In genomic region chr10:119667562-119668328, GRCh38 we compare ENCODE assay signal across 8 cellular contexts. TPM values are rescaled to one million over a fixed set of nuclear protein-coding genes. Genes with fewer than 3 reads are reported as not detected.
DNase-seq lines count a peak whose midpoint lies in the region; ATAC-seq and TF ChIP-seq lines count a peak whose summit lies in the region.

No MANE protein-coding gene starts in this region.

- no peak overlapping the region for H3K27ac Mint-ChIP-seq in CD8-positive, alpha-beta T cell

- H3K27ac ChIP-seq in CD8-positive, alpha-beta T cell (ENCODE audit: low read depth, low read length): no peak overlapping the region

- peak; percentile 33 for DNase-seq in NCI-H2171 treated with DMSO at 0.1 percent for 48 hours (lab: John Stamatoyannopoulos, UW)
- DNase-seq in NCI-H2171 (lab: John Stamatoyannopoulos, UW): no peak
- peak; percentile 61 for DNase-seq in SW480 (ENCODE audit: low spot score)
- DNase-seq in Right ventricle myocardium superior: peak; percentile 88
- DNase-seq in CD8-positive, alpha-beta T cell: no peak

- peak overlapping the region; percentile 75 for H3K4me2 ChIP-seq in skeletal muscle satellite cell (ENCODE audit: low read length)

- no peaks in the 10 kb centered on the region for H3K27me3 ChIP-seq in skeletal muscle satellite cell (ENCODE audit: control insufficient read depth, insufficient read depth, low read length)
- no peaks in the 10 kb centered on the region for H3K27me3 ChIP-seq in CD8-positive, alpha-beta T cell (ENCODE audit: insufficient read depth, low read length)

- peaks cover 79% of the 10 kb centered on the region for H3K4me1 ChIP-seq in skeletal muscle satellite cell (ENCODE audit: control insufficient read depth, insufficient read depth, low read length)
- H3K4me1 ChIP-seq in CD8-positive, alpha-beta T cell (ENCODE audit: insufficient read depth, low read length): peaks cover 18% of the 10 kb centered on the region

- CTCF ChIA-PET in CD8-positive, alpha-beta T cell (lab: Charles Lee): interaction anchor here (1.5 kb wide), 1 partner anchor 12 kb away, joined by 3 read pairs; no protein-coding TSS in a partner anchor

- no peaks in the 10 kb centered on the region for H3K27me3 Mint-ChIP-seq in CD8-positive, alpha-beta T cell (ENCODE audit: low read depth)

- H3K36me3 Mint-ChIP-seq in CD8-positive, alpha-beta T cell: peaks cover 35% of the 10 kb centered on the region

- no peaks in the 10 kb centered on the region for H3K9me3 Mint-ChIP-seq in CD8-positive, alpha-beta T cell

- H3K9me3 ChIP-seq in skeletal muscle satellite cell (replicated peaks; ENCODE audit: low read length): no peaks in the 10 kb centered on the region
- H3K9me3 ChIP-seq in CD8-positive, alpha-beta T cell (ENCODE audit: low read length): no peaks in the 10 kb centered on the region

- no peak for TF ChIP-seq CTCF in CD8-positive, alpha-beta T cell (IDR thresholded peaks at IDR 0.05)

- peaks cover 29% of the 10 kb centered on the region for H3K36me3 ChIP-seq in skeletal muscle satellite cell (ENCODE audit: insufficient read depth, low read length)
- H3K36me3 ChIP-seq in CD8-positive, alpha-beta T cell (ENCODE audit: insufficient read depth, low read length): peaks cover 15% of the 10 kb centered on the region

- peak overlapping the region; percentile 54 for H3K9ac ChIP-seq in skeletal muscle satellite cell (ENCODE audit: low read depth, low read length)

- no peak overlapping the region for H3K4me3 Mint-ChIP-seq in CD8-positive, alpha-beta T cell

- ATAC-seq in Right ventricle myocardium superior (ENCODE audit: poor library complexity): peak; percentile 88
- no peak for ATAC-seq in GM21381 (IDR thresholded peaks at IDR 0.05; ENCODE audit: unreplicated experiment)
- ATAC-seq in HG03196 (IDR thresholded peaks at IDR 0.05; ENCODE audit: unreplicated experiment): no peak
- no peak for ATAC-seq in CD8-positive, alpha-beta T cell

- POLR2A ChIA-PET in CD8-positive, alpha-beta T cell (lab: Charles Lee): no interaction called here

- H3K4me3 ChIP-seq in skeletal muscle satellite cell (ENCODE audit: low read length): peak overlapping the region; percentile 31
- no peak overlapping the region for H3K4me3 ChIP-seq in CD8-positive, alpha-beta T cell (ENCODE audit: low read depth, low read length)

- intact Hi-C loops in Right ventricle myocardium superior (cut with DNase I): no loop called here
- intact Hi-C loops in CD8-positive, alpha-beta T cell (cut with DNase I, micrococcal nuclease): no loop called here

- peaks cover 23% of the 10 kb centered on the region for H3K4me1 Mint-ChIP-seq in CD8-positive, alpha-beta T cell (ENCODE audit: low read depth)

RNA-seq across cellular contexts. Expression of gene BAG3, which starts 16.6 kb away (rescaled TPM):
- total RNA-seq in Right ventricle myocardium superior: 153 TPM
- 19.5 and 23.6 TPM in 2 replicates for total RNA-seq in skeletal muscle satellite cell (2012; rRNA removed)
- 10 to 100 TPM; 20.6 to 21.8 TPM for total RNA-seq in CD8-positive, alpha-beta T cell

RNA-seq across cellular contexts. Expression of gene INPP5F, which starts 58.1 kb away (rescaled TPM):
- total RNA-seq in Right ventricle myocardium superior: 4.5 TPM
- 9.1 and 12.0 TPM in 2 replicates for total RNA-seq in skeletal muscle satellite cell (2012; rRNA removed)
- total RNA-seq in CD8-positive, alpha-beta T cell: 1 to 10 TPM; 3.8 to 6.5 TPM

Comparison
In these comparisons a context has a peak if more than half of its experiments do, and no peak if none do; other contexts are left out.
1. DNase-seq: peak in NCI-H2171 treated with DMSO at 0.1 percent for 48 hours (single experiment), SW480 (single experiment) and Right ventricle myocardium superior (single experiment); none in NCI-H2171 (single experiment) and CD8-positive, alpha-beta T cell (0 of 7).